Comparison of ENCODE assay signal across 12 cellular contexts in the genomic region with DNA sequence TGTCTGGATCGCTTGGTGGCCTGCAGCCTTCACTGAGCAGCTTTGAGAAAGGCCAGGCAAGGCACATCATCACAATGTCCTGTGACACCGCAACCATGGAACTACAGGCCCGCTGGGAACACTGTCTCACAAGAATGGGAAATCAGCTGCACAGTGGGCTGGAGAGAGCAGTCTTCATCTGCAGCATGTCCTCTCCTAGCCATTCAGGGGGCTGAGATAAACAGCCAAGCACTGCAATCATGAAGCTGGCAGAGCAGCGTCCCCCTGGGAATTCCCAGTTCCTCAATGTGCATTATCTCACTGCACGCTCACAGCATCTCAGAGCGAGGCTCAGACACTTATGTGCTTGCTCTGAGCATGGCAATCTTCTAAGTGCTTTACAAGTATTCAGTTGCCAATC. TPM values are rescaled to one million over a fixed set of nuclear protein-coding genes. Genes with fewer than 3 reads are reported as not detected.
DNase-seq lines count a peak whose midpoint lies in the region; ATAC-seq and TF ChIP-seq lines count a peak whose summit lies in the region.
"Had no signal": no experiment of that assay in that cellular context is flagged by ENCODE, and none has a peak within 500 bp of the region (broad histone marks: within the 10 kb centered on the region; RNA-seq: fewer than 3 reads in every experiment).

No MANE protein-coding gene starts in this region.

- H3K36me3 Mint-ChIP-seq in activated CD8-positive, alpha-beta memory T cell treated with anti-CD3 and anti-CD28 coated beads, Interleukin-2, amount 10 ng/mL, durations not matched to agents 7 days and 5 days, result peaks cover 79% of the 10 kb centered on the region
- peaks cover 56% of the 10 kb centered on the region for H3K36me3 Mint-ChIP-seq in activated T-helper 2 cell treated with anti-CD3 and anti-CD28 coated beads, Interferon-gamma antibody, Interleukin-2, Interleukin-4, amounts not matched to agents 10 μg/mL and 5 μg/mL and 100 μg/mL, durations not matched to agents 14 hours and 24 hours and 36 hours (ENCODE audit: low read depth)
- H3K36me3 Mint-ChIP-seq in progenitor cell of endocrine pancreas (ENCODE audit: insufficient read depth), result peaks cover 27% of the 10 kb centered on the region

- H3K9me3 Mint-ChIP-seq in activated CD8-positive, alpha-beta memory T cell treated with anti-CD3 and anti-CD28 coated beads, Interleukin-2, amount 10 ng/mL, durations not matched to agents 7 days and 5 days (ENCODE audit: low read depth), result peaks cover 16% of the 10 kb centered on the region
- peaks cover 30% of the 10 kb centered on the region for H3K9me3 Mint-ChIP-seq in activated T-helper 2 cell treated with anti-CD3 and anti-CD28 coated beads, Interferon-gamma antibody, Interleukin-2, Interleukin-4, amounts not matched to agents 10 μg/mL and 5 μg/mL and 100 μg/mL, durations not matched to agents 14 hours and 24 hours and 36 hours
- H3K9me3 Mint-ChIP-seq in progenitor cell of endocrine pancreas (ENCODE audit: low read depth), result peaks cover 12% of the 10 kb centered on the region

- no peaks in the 10 kb centered on the region for H3K27me3 Mint-ChIP-seq in activated CD8-positive, alpha-beta memory T cell treated with anti-CD3 and anti-CD28 coated beads, Interleukin-2, amount 10 ng/mL, durations not matched to agents 7 days and 5 days
- H3K27me3 Mint-ChIP-seq in activated T-helper 2 cell treated with anti-CD3 and anti-CD28 coated beads, Interferon-gamma antibody, Interleukin-2, Interleukin-4, amounts not matched to agents 10 μg/mL and 5 μg/mL and 100 μg/mL, durations not matched to agents 14 hours and 24 hours and 36 hours (ENCODE audit: low read depth), result no peaks in the 10 kb centered on the region
- H3K27me3 Mint-ChIP-seq in progenitor cell of endocrine pancreas, result peaks cover 10% of the 10 kb centered on the region
- H3K27me3 Mint-ChIP-seq: stimulated activated naive CD8-positive, alpha-beta T cell treated with anti-CD3 and anti-CD28 coated beads, Interleukin-15, Interleukin-2, amounts not matched to agents 100 ng/mL and 50 ng/mL, for 24 hours had no signal

- H3K4me1 Mint-ChIP-seq in activated CD8-positive, alpha-beta memory T cell treated with anti-CD3 and anti-CD28 coated beads, Interleukin-2, amount 10 ng/mL, durations not matched to agents 7 days and 5 days, result peaks cover 71% of the 10 kb centered on the region
- peaks cover 36% of the 10 kb centered on the region for H3K4me1 Mint-ChIP-seq in activated T-helper 2 cell treated with anti-CD3 and anti-CD28 coated beads, Interferon-gamma antibody, Interleukin-2, Interleukin-4, amounts not matched to agents 10 μg/mL and 5 μg/mL and 100 μg/mL, durations not matched to agents 14 hours and 24 hours and 36 hours (ENCODE audit: low read depth)
- peaks cover 7% of the 10 kb centered on the region for H3K4me1 Mint-ChIP-seq in progenitor cell of endocrine pancreas (ENCODE audit: low read depth)

- no peak for ATAC-seq in activated CD8-positive, alpha-beta memory T cell treated with anti-CD3 and anti-CD28 coated beads, Interleukin-2, amount 10 ng/mL, durations not matched to agents 7 days and 5 days
- ATAC-seq in GM21717 (IDR thresholded peaks at IDR 0.05; ENCODE audit: unreplicated experiment), result no peak

- peak overlapping the region; percentile 96 for H3K27ac Mint-ChIP-seq in activated CD8-positive, alpha-beta memory T cell treated with anti-CD3 and anti-CD28 coated beads, Interleukin-2, amount 10 ng/mL, durations not matched to agents 7 days and 5 days
- H3K27ac Mint-ChIP-seq in activated T-helper 2 cell treated with anti-CD3 and anti-CD28 coated beads, Interferon-gamma antibody, Interleukin-2, Interleukin-4, amounts not matched to agents 10 μg/mL and 5 μg/mL and 100 μg/mL, durations not matched to agents 14 hours and 24 hours and 36 hours, result no peak overlapping the region
- H3K27ac Mint-ChIP-seq in progenitor cell of endocrine pancreas, result no peak overlapping the region

- H3K4me3 Mint-ChIP-seq in activated CD8-positive, alpha-beta memory T cell treated with anti-CD3 and anti-CD28 coated beads, Interleukin-2, amount 10 ng/mL, durations not matched to agents 7 days and 5 days, result peak overlapping the region; percentile 90
- peak overlapping the region; percentile 74 for H3K4me3 Mint-ChIP-seq in activated T-helper 2 cell treated with anti-CD3 and anti-CD28 coated beads, Interferon-gamma antibody, Interleukin-2, Interleukin-4, amounts not matched to agents 10 μg/mL and 5 μg/mL and 100 μg/mL, durations not matched to agents 14 hours and 24 hours and 36 hours (ENCODE audit: low read depth)
- H3K4me3 Mint-ChIP-seq in progenitor cell of endocrine pancreas (ENCODE audit: low read depth), result peak overlapping the region; percentile 64

- H3K4me3 ChIP-seq in Jurkat, Clone E6-1 (ENCODE audit: low read length), result peak overlapping the region; percentile 68; the same call in 1 of the 2 replicates
- H3K4me3 ChIP-seq: PC-9 had no signal

- intact Hi-C loops in activated T-helper 2 cell treated with anti-CD3 and anti-CD28 coated beads, Interferon-gamma antibody, Interleukin-2, Interleukin-4, amounts not matched to agents 10 μg/mL and 5 μg/mL and 100 μg/mL, durations not matched to agents 14 hours and 24 hours and 36 hours (cut with micrococcal nuclease), result no loop called here

- CTCF ChIA-PET in activated CD8-positive, alpha-beta memory T cell treated with anti-CD3 and anti-CD28 coated beads, Interleukin-2, amount 10 ng/mL, durations not matched to agents 7 days and 5 days (lab: Charles Lee), result interaction anchor here (1.0 to 6.6 kb wide), 3 partner anchors 14 to 53 kb away, joined by 4 to 118 read pairs (median 10); partner anchors contain the start of genes RNF144A and RSAD2

- no peak for TF ChIP-seq CTCF in progenitor cell of endocrine pancreas (IDR thresholded peaks at IDR 0.05; ENCODE audit: unreplicated experiment)

- no peak for DNase-seq in activated CD8-positive, alpha-beta memory T cell treated with anti-CD3 and anti-CD28 coated beads, Interleukin-2, amount 10 ng/mL, durations not matched to agents 7 days and 5 days
- DNase-seq in activated CD8-positive, alpha-beta memory T cell treated with anti-CD3 and anti-CD28 coated beads, Interleukin-2, amount 50 U/mL, for 48 hours, result no peak
- DNase-seq in Jurkat, Clone E6-1 (ENCODE audit: low read depth, low spot score), result no peak
- no peak for DNase-seq in activated T-helper 2 cell treated with anti-CD3 and anti-CD28 coated beads, Interferon-gamma antibody, Interleukin-2, Interleukin-4, amounts not matched to agents 10 μg/mL and 5 μg/mL and 100 μg/mL, durations not matched to agents 14 hours and 24 hours and 36 hours (ENCODE audit: low spot score)
- no peak for DNase-seq in progenitor cell of endocrine pancreas (ENCODE audit: low spot score, unreplicated experiment)
- DNase-seq in GM03348 (ENCODE audit: low spot score), result no peak
- DNase-seq in DMS153 (lab: John Stamatoyannopoulos, UW), result no peak
- DNase-seq: amniotic stem cell, Kasumi-1, PC-9 had no signal

RNA-seq across cellular contexts. Expression of gene CMPK2, which starts 1.9 kb away (rescaled TPM):
- 100 to 1,000 TPM in 1 of 2 experiments, 10 to 100 TPM in 1; 81.3 to 164 TPM for total RNA-seq in activated CD8-positive, alpha-beta memory T cell treated with anti-CD3 and anti-CD28 coated beads, Interleukin-2, amount 10 ng/mL, durations not matched to agents 7 days and 5 days
- polyA plus RNA-seq in Jurkat, Clone E6-1 (2012; ENCODE audit: insufficient read depth, insufficient read length), result 19.8 TPM
- total RNA-seq in activated T-helper 2 cell treated with anti-CD3 and anti-CD28 coated beads, Interferon-gamma antibody, Interleukin-2, Interleukin-4, amounts not matched to agents 10 μg/mL and 5 μg/mL and 100 μg/mL, durations not matched to agents 14 hours and 24 hours and 36 hours, result 2.8 and 2.9 TPM in 2 replicates
- total RNA-seq in progenitor cell of endocrine pancreas, result 3.4 and 3.6 TPM in 2 replicates
- total RNA-seq: PC-9 had no signal

RNA-seq across cellular contexts. Expression of gene RSAD2, which starts 13.8 kb away (rescaled TPM):
- 100 to 1,000 TPM in 1 of 2 experiments, 10 to 100 TPM in 1; 83.0 to 183 TPM for total RNA-seq in activated CD8-positive, alpha-beta memory T cell treated with anti-CD3 and anti-CD28 coated beads, Interleukin-2, amount 10 ng/mL, durations not matched to agents 7 days and 5 days
- 5.7 TPM for polyA plus RNA-seq in Jurkat, Clone E6-1 (2012; ENCODE audit: insufficient read depth, insufficient read length)
- 2.0 and 2.2 TPM in 2 replicates for total RNA-seq in activated T-helper 2 cell treated with anti-CD3 and anti-CD28 coated beads, Interferon-gamma antibody, Interleukin-2, Interleukin-4, amounts not matched to agents 10 μg/mL and 5 μg/mL and 100 μg/mL, durations not matched to agents 14 hours and 24 hours and 36 hours
- 4.4 and 5.3 TPM in 2 replicates for total RNA-seq in progenitor cell of endocrine pancreas
- total RNA-seq: PC-9 had no signal

RNA-seq across cellular contexts. Expression of gene RNF144A, which starts 53.4 kb away (rescaled TPM):
- 10 to 100 TPM; 20.0 to 35.5 TPM for total RNA-seq in activated CD8-positive, alpha-beta memory T cell treated with anti-CD3 and anti-CD28 coated beads, Interleukin-2, amount 10 ng/mL, durations not matched to agents 7 days and 5 days
- 16.8 TPM for polyA plus RNA-seq in Jurkat, Clone E6-1 (2012; ENCODE audit: insufficient read depth, insufficient read length)
- total RNA-seq in activated T-helper 2 cell treated with anti-CD3 and anti-CD28 coated beads, Interferon-gamma antibody, Interleukin-2, Interleukin-4, amounts not matched to agents 10 μg/mL and 5 μg/mL and 100 μg/mL, durations not matched to agents 14 hours and 24 hours and 36 hours, result 19.9 and 20.0 TPM in 2 replicates
- 39.9 and 40.2 TPM in 2 replicates for total RNA-seq in progenitor cell of endocrine pancreas

Comparison
In these comparisons a context has a peak if more than half of its experiments do, and no peak if none do; other contexts are left out.
1. RNA of gene CMPK2, which starts 1.9 kb away (total RNA-seq): 81.3 to 164 TPM in activated CD8-positive, alpha-beta memory T cell treated with anti-CD3 and anti-CD28 coated beads, Interleukin-2, amount 10 ng/mL, durations not matched to agents 7 days and 5 days; 3.4 to 3.6 TPM in progenitor cell of endocrine pancreas and 2.8 to 2.9 TPM in activated T-helper 2 cell treated with anti-CD3 and anti-CD28 coated beads, Interferon-gamma antibody, Interleukin-2, Interleukin-4, amounts not matched to agents 10 μg/mL and 5 μg/mL and 100 μg/mL, durations not matched to agents 14 hours and 24 hours and 36 hours; every median in the first group is over 10 times any median in the second.
2. RNA of gene RSAD2, which starts 13.8 kb away (total RNA-seq): 83.0 to 183 TPM in activated CD8-positive, alpha-beta memory T cell treated with anti-CD3 and anti-CD28 coated beads, Interleukin-2, amount 10 ng/mL, durations not matched to agents 7 days and 5 days; 4.4 to 5.3 TPM in progenitor cell of endocrine pancreas and 2.0 to 2.2 TPM in activated T-helper 2 cell treated with anti-CD3 and anti-CD28 coated beads, Interferon-gamma antibody, Interleukin-2, Interleukin-4, amounts not matched to agents 10 μg/mL and 5 μg/mL and 100 μg/mL, durations not matched to agents 14 hours and 24 hours and 36 hours; every median in the first group is over 10 times any median in the second.
3. Peak in every context shown above with its lines, with median percentiles within 50 percentile points of each other: H3K4me3 Mint-ChIP-seq.